ENCODE assay signal across 20 cellular contexts in genomic region chr2:96898135-96898505, GRCh38. TPM values are rescaled to one million over a fixed set of nuclear protein-coding genes. Genes with fewer than 3 reads are reported as not detected.
DNase-seq lines count a peak whose midpoint lies in the region; ATAC-seq and TF ChIP-seq lines count a peak whose summit lies in the region.
"Had no signal": no experiment of that assay in that cellular context is flagged by ENCODE, and none has a peak within 500 bp of the region (broad histone marks: within the 10 kb centered on the region; RNA-seq: fewer than 3 reads in every experiment).

No MANE protein-coding gene starts in this region.

- no peak overlapping the region for H3K27ac ChIP-seq in lung (ENCODE audit: low read depth in 1 of 2, low read length in 1 of 2)
- peak overlapping the region in 5 of 8 donors; percentile 33 to 64 (median 52) for H3K27ac ChIP-seq in spleen

- intact Hi-C loops in spleen (cut with DNase I; ENCODE audit: low total_unique reads), result no loop called here

- no peak for DNase-seq in T-helper 17 cell
- DNase-seq in lung (ENCODE audit: low spot score), result peak; percentile 61
- no peak for DNase-seq in spleen
- DNase-seq in anterior cingulate cortex (lab: John Stamatoyannopoulos, UW), result no peak
- DNase-seq: Caco-2; CD4-positive, alpha-beta memory T cell; DMS 273 treated with DMSO at 0.1 percent for 48 hours; DMS79 treated with DMSO at 0.1 percent for 48 hours; Karpas-422; NCI-H1417; NCI-H1694 treated with DMSO at 0.1 percent for 48 hours; NCI-H2081 treated with DMSO at 0.1 percent for 48 hours; NCI-H2171 treated with DMSO at 0.1 percent for 48 hours; NCI-H446; NCI-H526; OCI-M1; Right ventricle myocardium superior had no signal

- no peak for TF ChIP-seq POLR2A in spleen (IDR thresholded peaks at IDR 0.05)

- no peak for TF ChIP-seq CTCF in lung (IDR thresholded peaks at IDR 0.05; ENCODE audit: control extremely low read depth, extremely low read depth)
- TF ChIP-seq CTCF in spleen (IDR thresholded peaks at IDR 0.05 in 8 of 11, conservative IDR thresholded peaks at IDR 0.05 in 3 of 11), result no peak

- H3K36me3 ChIP-seq in lung (ENCODE audit: control insufficient read depth in 2 of 2, insufficient read depth in 2 of 2, low read length in 2 of 2) (no peaks in the 10 kb centered on the region), spleen (peaks cover 0 to 4% (median 0%) of the 10 kb centered on the region in 6 donors)

- ATAC-seq in T-helper 17 cell (no peak), lung (ENCODE audit: insufficient read depth, low FRiP score) (no peak), GM21529 (IDR thresholded peaks at IDR 0.05; ENCODE audit: unreplicated experiment) (no peak), HG02981 (IDR thresholded peaks at IDR 0.05; ENCODE audit: unreplicated experiment) (no peak), HG03039 (IDR thresholded peaks at IDR 0.05; ENCODE audit: unreplicated experiment) (no peak)

- H3K9me3 ChIP-seq in T-helper 17 cell (ENCODE audit: control insufficient read depth, low read length, poor library complexity, severe bottlenecking), result no peaks in the 10 kb centered on the region
- peaks cover 0 to 2% of the 10 kb centered on the region in 2 donors for H3K9me3 ChIP-seq in lung (ENCODE audit: control insufficient read depth in 2 of 2, insufficient read depth in 1 of 2, low read length in 1 of 2)
- no peaks in the 10 kb centered on the region for H3K9me3 ChIP-seq in spleen
- H3K9me3 ChIP-seq: Caco-2 had no signal

- WGBS in lung, 2 donors, result 71 to 82% methylated on average over 8 of the region's 8 CpGs
- whole genome bisulfite sequencing in spleen, 5 donors, result 68 to 84% (median 81%) methylated on average over 8 of the region's 8 CpGs

- no peaks in the 10 kb centered on the region for H3K36me3 Mint-ChIP-seq in T-helper 17 cell (ENCODE audit: low read depth)
- H3K36me3 Mint-ChIP-seq: CD4-positive, alpha-beta memory T cell had no signal

- H3K4me3 ChIP-seq in lung (no peak overlapping the region), spleen (peak overlapping the region in 2 of 8 donors; percentile 10 to 27)

- peaks cover 30% of the 10 kb centered on the region for H3K4me1 Mint-ChIP-seq in T-helper 17 cell

- peaks cover 0 to 16% of the 10 kb centered on the region in 2 donors for H3K4me1 ChIP-seq in lung (ENCODE audit: control insufficient read depth in 2 of 2, insufficient read depth in 2 of 2, low read length in 2 of 2)
- H3K4me1 ChIP-seq in spleen, result peaks cover 8 to 62% (median 42%) of the 10 kb centered on the region in 6 donors

- H3K27me3 Mint-ChIP-seq in T-helper 17 cell, result no peaks in the 10 kb centered on the region
- H3K27me3 Mint-ChIP-seq: CD4-positive, alpha-beta memory T cell had no signal

- H3K27ac Mint-ChIP-seq in T-helper 17 cell, result peak overlapping the region; percentile 86

- H3K27me3 ChIP-seq in lung (ENCODE audit: control insufficient read depth, insufficient read depth) (no peaks in the 10 kb centered on the region), spleen (replicated peaks in 1 of 7) (no peaks in the 10 kb centered on the region)

- H3K4me3 Mint-ChIP-seq in T-helper 17 cell, result no peak overlapping the region

RNA-seq across cellular contexts. Expression of gene SEMA4C, which starts 28.2 kb away (rescaled TPM):
- total RNA-seq in T-helper 17 cell (10 to 100 TPM; 25.5 to 30.9 TPM), lung (10 to 100 TPM; 34.7 to 42.0 TPM), spleen (100 to 1,000 TPM in 2 of 7 donors, 10 to 100 TPM in 5; 59.7 to 205 (median 70.3) TPM)
- polyA plus RNA-seq in lung (10 to 100 TPM; 18.8 to 23.0 TPM), spleen (10 to 100 TPM in 2 of 3 donors, 1 to 10 TPM in 1; 6.1 to 37.2 (median 16.5) TPM)

RNA-seq across cellular contexts. Expression of gene ANKRD39, which starts 40.3 kb away (rescaled TPM):
- total RNA-seq in T-helper 17 cell (10 to 100 TPM; 16.8 to 18.6 TPM), lung (10 to 100 TPM in 1 of 2 donors, 1 to 10 TPM in 1; 7.4 to 16.9 TPM), spleen (10 to 100 TPM; 13.6 to 32.2 (median 22.5) TPM)
- polyA plus RNA-seq in lung (10 to 100 TPM; 15.5 to 15.7 TPM), spleen (10 to 100 TPM; 13.7 to 17.7 (median 15.8) TPM)

RNA-seq across cellular contexts. Expression of gene ANKRD23, which starts 54.3 kb away (rescaled TPM):
- total RNA-seq in T-helper 17 cell, result 10 to 100 TPM in 1 of 2 donors, 1 to 10 TPM in 1; 7.6 to 11.2 TPM
- total RNA-seq in lung, result 1 to 10 TPM; 6.4 to 6.9 TPM
- 1 to 10 TPM; 1.5 to 2.4 TPM for polyA plus RNA-seq in lung
- 10 to 100 TPM in 3 of 7 donors, 1 to 10 TPM in 4; 4.6 to 19.8 (median 9.3) TPM for total RNA-seq in spleen
- polyA plus RNA-seq in spleen, result 1 to 10 TPM; 2.4 to 4.9 (median 3.9) TPM

Comparison
In these comparisons a context has a peak if more than half of its experiments do, and no peak if none do; other contexts are left out.
1. H3K27ac ChIP-seq: peak in spleen (5 of 8); none in lung (0 of 2).